11 cellular contexts compared by ENCODE assay signal in genomic region chr4:53962516-53963225, GRCh38.
DNase-seq lines count a peak whose midpoint lies in the region; ATAC-seq, FAIRE-seq and TF ChIP-seq lines count a peak whose summit lies in the region.
"Had no signal": no experiment of that assay in that cellular context is flagged by ENCODE, and none has a peak within 500 bp of the region (broad histone marks: within the 10 kb centered on the region; RNA-seq: fewer than 3 reads in every experiment).

No MANE protein-coding gene starts in this region.

- peak; percentile 39; the same call in 2 of the 3 replicates for ATAC-seq in HepG2
- ATAC-seq in right lobe of liver = no peak
- no peak for ATAC-seq in HG02840 (IDR thresholded peaks at IDR 0.05; ENCODE audit: low FRiP score, unreplicated experiment)
- no peak for ATAC-seq in HG03457 (IDR thresholded peaks at IDR 0.05; ENCODE audit: unreplicated experiment)
- ATAC-seq: gastrocnemius medialis had no signal

- DNase-seq in HepG2 (ENCODE audit: low spot score) (no peak), right lobe of liver (no peak), astrocyte of the cerebellum (ENCODE audit: low read depth) (peak; percentile 23), hepatocyte (ENCODE audit: low spot score) (peak; percentile 36), urothelium cell line (ENCODE audit: low spot score) (peak; percentile 82), NCI-H524 treated with DMSO at 0.1 percent for 48 hours (lab: John Stamatoyannopoulos, UW) (no peak)
- DNase-seq: gastrocnemius medialis; NCI-H187; stimulated activated naive CD4-positive, alpha-beta T cell had no signal

- H3K4me3 ChIP-seq in HepG2 (replicated peaks in 1 of 3; ENCODE audit: insufficient read depth in 1 of 3, low read depth in 2 of 3, low read length in 3 of 3) = no peak overlapping the region
- no peak overlapping the region for H3K4me3 ChIP-seq in right lobe of liver
- H3K4me3 ChIP-seq in astrocyte of the cerebellum (ENCODE audit: low read depth, low read length) = no peak overlapping the region
- no peak overlapping the region for H3K4me3 ChIP-seq in hepatocyte
- H3K4me3 ChIP-seq: gastrocnemius medialis had no signal

- H3K9me3 ChIP-seq in HepG2 (ENCODE audit: low read length) = no peaks in the 10 kb centered on the region
- no peaks in the 10 kb centered on the region for H3K9me3 ChIP-seq in right lobe of liver
- no peaks in the 10 kb centered on the region for H3K9me3 ChIP-seq in hepatocyte (ENCODE audit: low read depth)
- H3K9me3 ChIP-seq: gastrocnemius medialis had no signal

- H3K79me2 ChIP-seq in HepG2 (ENCODE audit: insufficient read depth, low read length) (no peaks in the 10 kb centered on the region), hepatocyte (no peaks in the 10 kb centered on the region)

- in situ Hi-C loops in HepG2 (cut with HindIII; ENCODE audit: extremely low pct_ligation_motif_present, low pct_unique_long_range_greater_than_20kb) (no loop called here), astrocyte of the cerebellum (cut with HindIII; ENCODE audit: low sequenced_read_pairs) (no loop called here)

- no peaks in the 10 kb centered on the region for H3K4me1 ChIP-seq in HepG2 (ENCODE audit: insufficient read depth, low read length)
- no peaks in the 10 kb centered on the region for H3K4me1 ChIP-seq in right lobe of liver
- H3K4me1 ChIP-seq in hepatocyte (ENCODE audit: insufficient read depth) = no peaks in the 10 kb centered on the region

- peaks cover 0 to 3% of the 10 kb centered on the region in 2 experiments; a peak in 2 of 5 replicates for H3K27me3 ChIP-seq in HepG2 (ENCODE audit: control insufficient read depth in 1 of 2, insufficient read depth in 2 of 2, low read length in 2 of 2)
- no peaks in the 10 kb centered on the region for H3K27me3 ChIP-seq in right lobe of liver
- H3K27me3 ChIP-seq in hepatocyte = no peaks in the 10 kb centered on the region
- H3K27me3 ChIP-seq: gastrocnemius medialis had no signal

- TF ChIP-seq EP300 in HepG2 (IDR thresholded peaks at IDR 0.05; ENCODE audit: low read depth in 2 of 2, low read length in 2 of 2) (no peak), HepG2 (CRISPR knock-in tag; IDR thresholded peaks at IDR 0.05; ENCODE audit: borderline replicate concordance) (no peak)

- CTCF ChIA-PET in HepG2 (lab: Yijun Ruan, JAX; ENCODE audit: low intra/inter-chr PET ratio, low total read pairs) = no interaction called here

- H3K9ac ChIP-seq in HepG2 (ENCODE audit: insufficient read depth, low read depth, low read length) = no peak overlapping the region

- FAIRE-seq in HepG2 (lab: Jason Lieb, UNC) (no peak), urothelium cell line (lab: Jason Lieb, UNC) (peak; percentile 88)

- H4K20me1 ChIP-seq in HepG2 (ENCODE audit: insufficient read depth, low read length) (no peaks in the 10 kb centered on the region), hepatocyte (ENCODE audit: insufficient read depth, poor library complexity, severe bottlenecking) (no peaks in the 10 kb centered on the region)

- no peaks in the 10 kb centered on the region for H3K9me2 ChIP-seq in hepatocyte (replicated peaks; ENCODE audit: insufficient read depth)

- 0% methylated on average over 4 of the region's 4 CpGs for WGBS in HepG2 (ENCODE audit: low lambda C conversion rate)
- WGBS in right lobe of liver (ENCODE audit: insufficient coverage, low coverage, low lambda C conversion rate, missing lambda C conversion rate) = 52% methylated on average over 4 of the region's 4 CpGs
- 50% methylated on average over 4 of the region's 4 CpGs for WGBS in hepatocyte (ENCODE audit: low lambda C conversion rate, missing lambda C conversion rate)

- H3K36me3 ChIP-seq in HepG2 (replicated peaks in 1 of 2; ENCODE audit: control insufficient read depth in 1 of 2, insufficient read depth in 2 of 2, low read length in 2 of 2) = no peaks in the 10 kb centered on the region
- no peaks in the 10 kb centered on the region for H3K36me3 ChIP-seq in right lobe of liver
- no peaks in the 10 kb centered on the region for H3K36me3 ChIP-seq in hepatocyte (replicated peaks; ENCODE audit: insufficient read depth, low read depth)
- H3K36me3 ChIP-seq: gastrocnemius medialis had no signal

- BruUV-seq in HepG2 (replicated peaks; lab: Mats Ljungman, UMichigan) = no TSS peak

- no peak for TF ChIP-seq CTCF in HepG2 (CRISPR knock-in tag; IDR thresholded peaks at IDR 0.05)
- TF ChIP-seq CTCF in right lobe of liver (IDR thresholded peaks at IDR 0.05) = no peak
- TF ChIP-seq CTCF in astrocyte of the cerebellum (IDR thresholded peaks at IDR 0.05; ENCODE audit: low read depth, low read length, missing control alignments) = no peak
- no peak for TF ChIP-seq CTCF in hepatocyte (IDR thresholded peaks at IDR 0.05; ENCODE audit: poor library complexity)

- H2AFZ ChIP-seq in HepG2 (ENCODE audit: low read length) = no peak overlapping the region
- no peak overlapping the region for H2AFZ ChIP-seq in hepatocyte

- no peak for TF ChIP-seq RAD21 in HepG2 (CRISPR knock-in tag; IDR thresholded peaks at IDR 0.05)

- H3K27ac ChIP-seq in HepG2 (ENCODE audit: extremely low read length, insufficient read depth, low read length) (no peak overlapping the region), right lobe of liver (no peak overlapping the region), hepatocyte (no peak overlapping the region)
- H3K27ac ChIP-seq: gastrocnemius medialis had no signal

- H3K4me2 ChIP-seq in HepG2 (ENCODE audit: low read depth, low read length) = no peak overlapping the region
- H3K4me2 ChIP-seq in hepatocyte = no peak overlapping the region

- TF ChIP-seq POLR2A in HepG2 (IDR thresholded peaks at IDR 0.05; ENCODE audit: insufficient read depth in 1 of 2, low read depth in 2 of 2, low read length in 2 of 2) (no peak), right lobe of liver (IDR thresholded peaks at IDR 0.05) (no peak)

- intact Hi-C loops in HepG2 (cut with micrococcal nuclease; ENCODE audit: unreplicated experiment) (no loop called here), right lobe of liver (cut with DNase I) (no loop called here)

- POLR2A ChIA-PET in HepG2 (lab: Yijun Ruan, JAX) = no interaction called here

TF ChIP-seq in HepG2, 621 proteins besides CTCF, POLR2A, EP300 and RAD21 (continues in another document):
- TF ChIP-seq ELF4 (CRISPR knock-in tag; IDR thresholded peaks at IDR 0.05; ENCODE audit: borderline replicate concordance) = no peak
- no peak for TF ChIP-seq ZZZ3 (CRISPR knock-in tag; IDR thresholded peaks at IDR 0.05; ENCODE audit: borderline replicate concordance)
- TF ChIP-seq ZNF343 (CRISPR knock-in tag; IDR thresholded peaks at IDR 0.05) = no peak
- no peak for TF ChIP-seq PTBP1 (IDR thresholded peaks at IDR 0.05; ENCODE audit: low read depth, low read length, poor library complexity, severe bottlenecking)
- no peak for TF ChIP-seq MLX (CRISPR knock-in tag; IDR thresholded peaks at IDR 0.05)
- no peak for TF ChIP-seq NCOA5 (CRISPR knock-in tag; IDR thresholded peaks at IDR 0.05)
- TF ChIP-seq ZNF605 (CRISPR knock-in tag; IDR thresholded peaks at IDR 0.05) = no peak
- no peak for TF ChIP-seq TBL1XR1 (IDR thresholded peaks at IDR 0.05; ENCODE audit: borderline replicate concordance, low read length, partially characterized antibody)
- TF ChIP-seq TEF (CRISPR knock-in tag; IDR thresholded peaks at IDR 0.05) = no peak
- no peak for TF ChIP-seq ARID4A (CRISPR knock-in tag; IDR thresholded peaks at IDR 0.05; ENCODE audit: borderline replicate concordance)

Comparison
In these comparisons a context has a peak if more than half of its experiments do, and no peak if none do; other contexts are left out.
1. DNase-seq: peak in astrocyte of the cerebellum (single experiment), hepatocyte (single experiment) and urothelium cell line (single experiment); none in HepG2 (single experiment), right lobe of liver (0 of 3) and NCI-H524 treated with DMSO at 0.1 percent for 48 hours (single experiment).